14 cellular contexts compared by ENCODE assay signal in the genomic region with DNA sequence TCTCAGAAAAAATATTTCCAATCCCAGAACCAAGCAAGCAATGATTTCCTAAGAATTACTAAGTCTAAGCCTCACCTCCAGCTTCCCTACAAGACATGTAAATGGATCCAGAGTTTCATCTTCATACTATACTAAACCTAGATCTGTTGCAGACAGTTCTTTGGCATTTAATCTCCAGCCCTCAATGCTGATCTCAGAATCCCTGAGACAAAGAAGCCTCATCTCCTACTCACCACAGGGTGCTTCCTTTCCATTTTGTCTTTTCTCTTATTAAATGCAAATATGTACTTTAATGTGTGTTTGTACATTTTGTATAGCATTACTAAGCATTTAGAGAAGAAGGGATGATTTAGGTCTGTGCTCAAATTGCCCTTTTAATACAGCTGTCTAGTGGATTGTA.
DNase-seq lines count a peak whose midpoint lies in the region; ATAC-seq and TF ChIP-seq lines count a peak whose summit lies in the region.
"Had no signal": no experiment of that assay in that cellular context is flagged by ENCODE, and none has a peak within 500 bp of the region (broad histone marks: within the 10 kb centered on the region; RNA-seq: fewer than 3 reads in every experiment).

No MANE protein-coding gene starts in this region.

- no peak for ATAC-seq in HG03196 (IDR thresholded peaks at IDR 0.05; ENCODE audit: unreplicated experiment)
- ATAC-seq: K562 had no signal

- H3K4me1 Mint-ChIP-seq in activated naive CD4-positive, alpha-beta T cell treated with anti-CD3 and anti-CD28 coated beads, Interleukin-2, amount 10 ng/mL, durations not matched to agents 7 days and 5 days, result no peaks in the 10 kb centered on the region
- H3K4me1 Mint-ChIP-seq: CD4-positive, alpha-beta memory T cell had no signal

- H3K36me3 Mint-ChIP-seq in activated naive CD4-positive, alpha-beta T cell treated with anti-CD3 and anti-CD28 coated beads, Interleukin-2, amount 10 ng/mL, durations not matched to agents 7 days and 5 days, result no peaks in the 10 kb centered on the region
- H3K36me3 Mint-ChIP-seq: CD4-positive, alpha-beta memory T cell had no signal

- no peak overlapping the region for H3K4me3 ChIP-seq in HUES48 (ENCODE audit: low read depth, low read length)
- H3K4me3 ChIP-seq in ascending aorta, result no peak overlapping the region
- H3K4me3 ChIP-seq in iPS-18a (ENCODE audit: low read length), result no peak overlapping the region
- H3K4me3 ChIP-seq: K562 had no signal

- H3K27me3 ChIP-seq in HUES48 (ENCODE audit: control insufficient read depth, insufficient read depth, low read length) (no peaks in the 10 kb centered on the region), ascending aorta (no peaks in the 10 kb centered on the region), iPS-18a (ENCODE audit: control insufficient read depth, insufficient read depth, low read length) (no peaks in the 10 kb centered on the region)
- H3K27me3 ChIP-seq: BE2C had no signal

- H3K9ac ChIP-seq in HUES48 (ENCODE audit: low read depth, low read length), result no peak overlapping the region
- peak overlapping the region; percentile 22 for H3K9ac ChIP-seq in iPS-18a (ENCODE audit: low read length)

- intact Hi-C loops in ascending aorta (cut with DNase I), result no loop called here
- intact Hi-C loops in head of caudate nucleus (cut with DNase I), result no loop called here

- no peak for DNase-seq in ascending aorta (ENCODE audit: low spot score in 2 of 2)
- no peak for DNase-seq in head of caudate nucleus
- no peak for DNase-seq in activated naive CD4-positive, alpha-beta T cell treated with anti-CD3 and anti-CD28 coated beads, Interleukin-2, amount 10 ng/mL, durations not matched to agents 7 days and 5 days
- DNase-seq in HT-29 (ENCODE audit: low spot score), result no peak
- DNase-seq: BE2C; Caco-2; CD4-positive, alpha-beta memory T cell; DND-41; GDM1 had no signal

- no peak overlapping the region for H3K4me3 Mint-ChIP-seq in activated naive CD4-positive, alpha-beta T cell treated with anti-CD3 and anti-CD28 coated beads, Interleukin-2, amount 10 ng/mL, durations not matched to agents 7 days and 5 days
- H3K4me3 Mint-ChIP-seq: CD4-positive, alpha-beta memory T cell had no signal

- peak overlapping the region; percentile 37 for H3K27ac ChIP-seq in HUES48 (ENCODE audit: low read depth, low read length)
- peak overlapping the region; percentile 12 to 14 for H3K27ac ChIP-seq in ascending aorta
- H3K27ac ChIP-seq in iPS-18a (ENCODE audit: low read length), result no peak overlapping the region
- H3K27ac ChIP-seq: C4-2B had no signal

- H3K9me3 Mint-ChIP-seq in activated naive CD4-positive, alpha-beta T cell treated with anti-CD3 and anti-CD28 coated beads, Interleukin-2, amount 10 ng/mL, durations not matched to agents 7 days and 5 days, result peaks cover 8% of the 10 kb centered on the region

- H3K27me3 Mint-ChIP-seq in activated naive CD4-positive, alpha-beta T cell treated with anti-CD3 and anti-CD28 coated beads, Interleukin-2, amount 10 ng/mL, durations not matched to agents 7 days and 5 days, result no peaks in the 10 kb centered on the region
- H3K27me3 Mint-ChIP-seq: CD4-positive, alpha-beta memory T cell had no signal

- no peak overlapping the region for H3K27ac Mint-ChIP-seq in activated naive CD4-positive, alpha-beta T cell treated with anti-CD3 and anti-CD28 coated beads, Interleukin-2, amount 10 ng/mL, durations not matched to agents 7 days and 5 days
- H3K27ac Mint-ChIP-seq: CD4-positive, alpha-beta memory T cell had no signal

- H3K9me3 ChIP-seq in HUES48 (ENCODE audit: control insufficient read depth, insufficient read depth, low read length) (no peaks in the 10 kb centered on the region), ascending aorta (peaks cover 0 to 3% of the 10 kb centered on the region in 2 donors), iPS-18a (ENCODE audit: control insufficient read depth, low read depth, low read length) (no peaks in the 10 kb centered on the region)
- H3K9me3 ChIP-seq: BE2C, Caco-2 had no signal

- H3K36me3 ChIP-seq in HUES48 (ENCODE audit: control insufficient read depth, insufficient read depth, low read length) (no peaks in the 10 kb centered on the region), ascending aorta (no peaks in the 10 kb centered on the region), iPS-18a (ENCODE audit: control insufficient read depth, low read depth, low read length) (no peaks in the 10 kb centered on the region)
- H3K36me3 ChIP-seq: BE2C had no signal

- CTCF ChIA-PET in activated naive CD4-positive, alpha-beta T cell treated with anti-CD3 and anti-CD28 coated beads, Interleukin-2, amount 10 ng/mL, durations not matched to agents 7 days and 5 days (lab: Charles Lee), result no interaction called here

- no peak for TF ChIP-seq CTCF in ascending aorta (IDR thresholded peaks at IDR 0.05)

- peaks cover 8% of the 10 kb centered on the region for H3K4me1 ChIP-seq in HUES48 (ENCODE audit: control insufficient read depth, insufficient read depth, low read length)
- peaks cover 0 to 2% of the 10 kb centered on the region in 2 donors for H3K4me1 ChIP-seq in ascending aorta
- peaks cover 13% of the 10 kb centered on the region for H3K4me1 ChIP-seq in iPS-18a (ENCODE audit: control insufficient read depth, low read depth, low read length)
- H3K4me1 ChIP-seq: Caco-2 had no signal
